22 cellular contexts compared by ENCODE assay signal in genomic region chr7:138520742-138521141, GRCh38.
A peak's percentile ranks its signal among the peaks of the same experiment; 100 is the strongest.
DNase-seq lines count a peak whose midpoint lies in the region; ATAC-seq and TF ChIP-seq lines count a peak whose summit lies in the region.
"Had no signal": no experiment of that assay in that cellular context is flagged by ENCODE, and none has a peak within 500 bp of the region (broad histone marks: within the 10 kb centered on the region; RNA-seq: fewer than 3 reads in every experiment).

No MANE protein-coding gene starts in this region.

- no peak overlapping the region for H3K9ac ChIP-seq in endodermal cell (ENCODE audit: extremely low read depth, low read length, poor library complexity, severe bottlenecking)
- H3K9ac ChIP-seq: BLaER1 treated with 17β-estradiol and CSF1 and Interleukin-3, amounts not matched to agents 10 nM and 100 nM had no signal

- peak overlapping the region; percentile 32 for H3K27ac Mint-ChIP-seq in endodermal cell
- H3K27ac Mint-ChIP-seq: CD4-positive, alpha-beta T cell; HFFc6 had no signal

- H3K9me3 ChIP-seq in cardiac muscle cell (ENCODE audit: low read depth) (no peaks in the 10 kb centered on the region), Panc1 (ENCODE audit: control insufficient read depth, insufficient read depth, low read depth, low read length) (peaks cover 12% of the 10 kb centered on the region), endodermal cell (ENCODE audit: control insufficient read depth, low read length) (peaks cover 54% of the 10 kb centered on the region)
- H3K9me3 ChIP-seq: BE2C, HAP-1 had no signal

- no peak overlapping the region for H3K4me3 ChIP-seq in cardiac muscle cell
- H3K4me3 ChIP-seq in Panc1 (ENCODE audit: low read depth in 2 of 2, low read length in 2 of 2): no peak overlapping the region
- H3K4me3 ChIP-seq in endodermal cell (ENCODE audit: low read length): no peak overlapping the region
- H3K4me3 ChIP-seq: A549; BLaER1 treated with 17β-estradiol and CSF1 and Interleukin-3, amounts not matched to agents 10 nM and 100 nM; HAP-1 had no signal

- H3K9me3 Mint-ChIP-seq in endodermal cell: peaks cover 9% of the 10 kb centered on the region
- H3K9me3 Mint-ChIP-seq: HFFc6 had no signal

- no peaks in the 10 kb centered on the region for H3K27me3 ChIP-seq in cardiac muscle cell
- no peaks in the 10 kb centered on the region for H3K27me3 ChIP-seq in Panc1 (ENCODE audit: control insufficient read depth, insufficient read depth, low read length)
- no peaks in the 10 kb centered on the region for H3K27me3 ChIP-seq in endodermal cell (ENCODE audit: control insufficient read depth, insufficient read depth, low read length, poor library complexity, severe bottlenecking)
- H3K27me3 ChIP-seq: BE2C; BLaER1 treated with 17β-estradiol and CSF1 and Interleukin-3, amounts not matched to agents 10 nM and 100 nM had no signal

- no peaks in the 10 kb centered on the region for H3K4me1 ChIP-seq in cardiac muscle cell (ENCODE audit: low read depth)
- no peaks in the 10 kb centered on the region for H3K4me1 ChIP-seq in Panc1 (ENCODE audit: control insufficient read depth, insufficient read depth, low read length)
- H3K4me1 ChIP-seq in endodermal cell (ENCODE audit: control insufficient read depth, insufficient read depth, low read length): no peaks in the 10 kb centered on the region
- H3K4me1 ChIP-seq: A549; BE2C; BLaER1 treated with 17β-estradiol and CSF1 and Interleukin-3, amounts not matched to agents 10 nM and 100 nM; HAP-1 had no signal

- no peak overlapping the region for H3K4me3 Mint-ChIP-seq in endodermal cell
- H3K4me3 Mint-ChIP-seq: CD14-positive monocyte; CD4-positive, alpha-beta T cell; CD8-positive, alpha-beta memory T cell; HFFc6 had no signal

- 88 to 100% methylated on average over 1 to 4 of the region's 4 CpGs for WGBS in endodermal cell (ENCODE audit: insufficient coverage in 1 of 2, insufficient read length in 1 of 2), 2 experiments

- intact Hi-C loops in Right ventricle myocardium superior (cut with DNase I): no loop called here
- intact Hi-C loops in Panc1 (cut with micrococcal nuclease; ENCODE audit: unreplicated experiment): no loop called here

- ATAC-seq in Right ventricle myocardium superior (ENCODE audit: poor library complexity): no peak
- ATAC-seq in Panc1: no peak
- ATAC-seq in GM18858 (IDR thresholded peaks at IDR 0.05; ENCODE audit: unreplicated experiment): no peak
- ATAC-seq: A549 had no signal

- DNase-seq in cardiac muscle cell (ENCODE audit: low read depth in 1 of 2, low spot score in 1 of 2) (no peak), Right ventricle myocardium superior (no peak), Panc1 (ENCODE audit: low read depth, low spot score) (no peak), endodermal cell (no peak), GDM1 (lab: John Stamatoyannopoulos, UW) (no peak), dedifferentiated amniotic fluid mesenchymal stem cell (ENCODE audit: extremely low spot score) (no peak)
- DNase-seq: 8988T; ACHN; AML-193; BE2C; CD4-positive, alpha-beta T cell; CD8-positive, alpha-beta memory T cell; DMS 273 treated with DMSO at 0.1 percent for 48 hours; DMS79; EL; GOT3; HFFc6 had no signal

- CTCF ChIA-PET in Panc1 (lab: Charles Lee): no interaction called here

- H3K27ac ChIP-seq in cardiac muscle cell (peak overlapping the region; percentile 43), Panc1 (ENCODE audit: low read length) (no peak overlapping the region), endodermal cell (ENCODE audit: low read depth, low read length) (no peak overlapping the region)
- H3K27ac ChIP-seq: A549; BLaER1 treated with 17β-estradiol and CSF1 and Interleukin-3, amounts not matched to agents 10 nM and 100 nM had no signal

- BruUV-seq in Panc1 (replicated peaks; lab: Mats Ljungman, UMichigan): TSS peak; percentile 12

- peaks cover 86% of the 10 kb centered on the region for H3K36me3 ChIP-seq in cardiac muscle cell
- H3K36me3 ChIP-seq in Panc1 (ENCODE audit: control insufficient read depth, insufficient read depth, low read length): no peaks in the 10 kb centered on the region; the same call in 1 of the 2 replicates
- H3K36me3 ChIP-seq in endodermal cell (ENCODE audit: control insufficient read depth, insufficient read depth, low read length): peaks cover 97% of the 10 kb centered on the region

- TF ChIP-seq CTCF in cardiac muscle cell (IDR thresholded peaks at IDR 0.05; ENCODE audit: low read depth, low read length) (no peak), Panc1 (IDR thresholded peaks at IDR 0.05) (no peak), endodermal cell (conservative IDR thresholded peaks at IDR 0.05) (no peak)

- H3K36me3 Mint-ChIP-seq in endodermal cell (ENCODE audit: low read depth): peaks cover 87% of the 10 kb centered on the region

- no peaks in the 10 kb centered on the region for H3K4me1 Mint-ChIP-seq in endodermal cell
- H3K4me1 Mint-ChIP-seq: CD14-positive monocyte; CD8-positive, alpha-beta memory T cell had no signal

- in situ Hi-C loops in Panc1 (cut with HindIII; ENCODE audit: low pct_unique_long_range_greater_than_20kb, low sequenced_read_pairs): no loop called here

- POLR2A ChIA-PET in Panc1 (lab: Charles Lee): no interaction called here

- no peaks in the 10 kb centered on the region for H3K27me3 Mint-ChIP-seq in endodermal cell (ENCODE audit: insufficient read depth)
- H3K27me3 Mint-ChIP-seq: CD4-positive, alpha-beta T cell; CD8-positive, alpha-beta memory T cell had no signal
